Comparison of ENCODE assay signal across 8 cellular contexts in genomic region chr1:186212574-186213224, GRCh38.
DNase-seq lines count a peak whose midpoint lies in the region; ATAC-seq and TF ChIP-seq lines count a peak whose summit lies in the region.

No MANE protein-coding gene starts in this region.

- H3K79me2 ChIP-seq in neural cell (replicated peaks; ENCODE audit: insufficient read depth, low read length): no peaks in the 10 kb centered on the region

- H3K36me3 ChIP-seq in neural cell (ENCODE audit: insufficient read depth, low read length): no peaks in the 10 kb centered on the region

- TF ChIP-seq RAD21 in neural cell (conservative IDR thresholded peaks at IDR 0.05): peak; percentile 100

- H3K9me3 ChIP-seq in neural cell (ENCODE audit: low read length): no peaks in the 10 kb centered on the region

- TF ChIP-seq EP300 in neural cell (conservative IDR thresholded peaks at IDR 0.05; ENCODE audit: poor library complexity, severe bottlenecking): no peak

- TF ChIP-seq CTCF in C4-2B (conservative IDR thresholded peaks at IDR 0.05) (peak; percentile 89), fibroblast of mammary gland (conservative IDR thresholded peaks at IDR 0.05; ENCODE audit: control insufficient read depth, insufficient read depth, low read depth, low read length) (peak; percentile 98), neural cell (IDR thresholded peaks at IDR 0.05; ENCODE audit: poor library complexity, severe bottlenecking) (peak; percentile 99)

- no peaks in the 10 kb centered on the region for H3K9me2 ChIP-seq in neural cell (ENCODE audit: insufficient read depth, low read length)

- H3K9ac ChIP-seq in neural cell (ENCODE audit: low read length): no peak overlapping the region

- no peaks in the 10 kb centered on the region for H3F3A ChIP-seq in neural cell (ENCODE audit: insufficient read depth, low read length, poor library complexity, severe bottlenecking)

- H3K27ac ChIP-seq in C4-2B: no peak overlapping the region
- H3K27ac ChIP-seq in neural cell (ENCODE audit: low read length): no peak overlapping the region

- ATAC-seq in GM18511 (IDR thresholded peaks at IDR 0.05; ENCODE audit: unreplicated experiment) (peak; percentile 93), HG02870 (IDR thresholded peaks at IDR 0.05; ENCODE audit: unreplicated experiment) (peak; percentile 93)
- no peak for ATAC-seq in activated CD4-positive, CD25-positive, alpha-beta regulatory T cell treated with anti-CD3 and anti-CD28 coated beads, Interleukin-2, amount 50 U/mL, for 24 hours

- no peaks in the 10 kb centered on the region for H3K27me3 ChIP-seq in neural cell (ENCODE audit: insufficient read depth, low read depth, low read length)

- peak; percentile 23 for DNase-seq in NCI-H128 (lab: John Stamatoyannopoulos, UW; ENCODE audit: unreplicated experiment)
- peak; percentile 77 for DNase-seq in SKM-1 treated with dmso at 0.1 percent for 144 hours (lab: John Stamatoyannopoulos, UW; ENCODE audit: unreplicated experiment)
- DNase-seq in fibroblast of mammary gland (ENCODE audit: low read depth): peak; percentile 95

- H3K4me2 ChIP-seq in neural cell (ENCODE audit: low read length): no peak overlapping the region

- no peak overlapping the region for H3K4me3 ChIP-seq in fibroblast of mammary gland (ENCODE audit: control insufficient read depth, low read depth, low read length)
- no peak overlapping the region for H3K4me3 ChIP-seq in neural cell (ENCODE audit: low read length)

- no peaks in the 10 kb centered on the region for H4K20me1 ChIP-seq in neural cell (ENCODE audit: insufficient read depth)

- H2AFZ ChIP-seq in neural cell (ENCODE audit: low read depth, low read length): no peak overlapping the region

TF ChIP-seq in neural cell, 6 proteins besides CTCF, POLR2A, EP300 and RAD21:
- peak; percentile 99 for TF ChIP-seq SMC3 (conservative IDR thresholded peaks at IDR 0.05; ENCODE audit: poor library complexity)
- TF ChIP-seq REST (IDR thresholded peaks at IDR 0.05; ENCODE audit: borderline replicate concordance): no peak

Comparison
In these comparisons a context has a peak if more than half of its experiments do, and no peak if none do; other contexts are left out.
1. ATAC-seq: peak in GM18511 (single experiment) and HG02870 (single experiment); none in activated CD4-positive, CD25-positive, alpha-beta regulatory T cell treated with anti-CD3 and anti-CD28 coated beads, Interleukin-2, amount 50 U/mL, for 24 hours (0 of 2).
2. DNase-seq: peak in every context shown above with its lines; median percentile 95 in fibroblast of mammary gland; 77 in SKM-1 treated with dmso at 0.1 percent for 144 hours; 23 in NCI-H128.
3. Peak in every context shown above with its lines, with median percentiles within 50 percentile points of each other: CTCF ChIP-seq.